ENCODE assay signal across 11 cellular contexts in the genomic region with DNA sequence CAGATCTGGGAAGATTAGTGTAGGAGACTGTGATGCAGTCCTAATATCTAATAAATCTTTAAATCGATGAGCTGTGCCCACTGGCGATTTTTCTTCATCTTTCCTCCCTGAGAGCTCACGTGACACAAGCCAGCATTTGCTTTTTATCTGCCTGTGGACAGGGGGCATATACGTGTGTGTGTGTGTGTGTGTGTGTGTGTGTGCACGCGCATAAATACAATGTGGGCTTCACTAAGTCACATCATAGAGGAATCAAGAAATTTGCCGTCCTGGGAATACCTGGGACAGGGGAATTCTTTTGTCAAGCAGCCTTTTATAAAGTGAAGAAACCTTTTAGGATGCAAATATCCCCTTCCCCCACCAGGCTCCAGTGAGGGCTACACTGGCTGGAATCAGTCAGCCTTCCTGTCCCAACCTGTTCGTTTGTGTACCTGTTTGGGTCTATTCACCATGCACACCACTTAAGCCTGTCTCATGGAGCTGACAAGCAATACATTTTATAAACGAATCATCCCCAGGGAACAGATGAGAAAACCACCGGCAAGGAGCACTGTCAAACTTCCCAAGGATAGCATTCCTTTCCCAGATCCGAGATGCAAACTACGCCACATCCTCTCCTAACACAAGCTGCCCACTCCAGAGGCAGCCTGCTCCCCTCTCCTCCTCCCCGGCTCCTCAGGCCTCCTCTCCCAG. TPM values are rescaled to one million over a fixed set of nuclear protein-coding genes. Genes with fewer than 3 reads are reported as not detected.
DNase-seq lines count a peak whose midpoint lies in the region; ATAC-seq and TF ChIP-seq lines count a peak whose summit lies in the region.
"Had no signal": no experiment of that assay in that cellular context is flagged by ENCODE, and none has a peak within 500 bp of the region (broad histone marks: within the 10 kb centered on the region; RNA-seq: fewer than 3 reads in every experiment).

No MANE protein-coding gene starts in this region.

- POLR2A ChIA-PET in activated CD4-positive, alpha-beta T cell treated with anti-CD3 and anti-CD28 coated beads for 36 hours (lab: Charles Lee), result interaction anchor here (0.5 kb wide), 1 partner anchor 11 kb away, joined by 3 read pairs; no protein-coding TSS in a partner anchor

- ATAC-seq in HG03097 (IDR thresholded peaks at IDR 0.05; ENCODE audit: low FRiP score, unreplicated experiment), result no peak
- ATAC-seq in activated CD4-positive, alpha-beta T cell treated with anti-CD3 and anti-CD28 coated beads for 36 hours, result no peak

- no peaks in the 10 kb centered on the region for H3K9me3 Mint-ChIP-seq in neural crest cell
- no peaks in the 10 kb centered on the region for H3K9me3 Mint-ChIP-seq in activated CD4-positive, alpha-beta T cell treated with anti-CD3 and anti-CD28 coated beads for 36 hours (ENCODE audit: low read depth)

- TF ChIP-seq CTCF in dorsolateral prefrontal cortex (IDR thresholded peaks at IDR 0.05 in 54 of 56, conservative IDR thresholded peaks at IDR 0.05 in 2 of 56; ENCODE audit: low read depth in 1 of 56, partially characterized antibody in 56 of 56) (no peak), neural crest cell (conservative IDR thresholded peaks at IDR 0.05) (no peak)

- CTCF ChIA-PET in activated CD4-positive, alpha-beta T cell treated with anti-CD3 and anti-CD28 coated beads for 36 hours (lab: Charles Lee), result interaction anchor here (0.9 to 1.5 kb wide), 3 partner anchors 11 to 389 kb away, joined by 3 to 4 read pairs (median 3); no protein-coding TSS in a partner anchor

- peak overlapping the region; percentile 82 for H3K4me3 Mint-ChIP-seq in neural crest cell
- no peak overlapping the region for H3K4me3 Mint-ChIP-seq in activated CD4-positive, alpha-beta T cell treated with anti-CD3 and anti-CD28 coated beads for 36 hours

- H3K27ac ChIP-seq in dorsolateral prefrontal cortex, result peak overlapping the region in 31 of 59 donors; percentile 11 to 79 (median 54)
- H3K27ac ChIP-seq in substantia nigra (ENCODE audit: low read depth, low read length, poor library complexity, severe bottlenecking), result no peak overlapping the region

- H3K27me3 Mint-ChIP-seq in neural crest cell (ENCODE audit: low read depth), result peaks cover 68% of the 10 kb centered on the region
- H3K27me3 Mint-ChIP-seq in activated CD4-positive, alpha-beta T cell treated with anti-CD3 and anti-CD28 coated beads for 36 hours, result peaks cover 57% of the 10 kb centered on the region

- peak overlapping the region in 57 of 59 donors; percentile 35 to 73 (median 58) for H3K4me3 ChIP-seq in dorsolateral prefrontal cortex

- no peaks in the 10 kb centered on the region for H3K36me3 Mint-ChIP-seq in neural crest cell (ENCODE audit: low read depth)
- no peaks in the 10 kb centered on the region for H3K36me3 Mint-ChIP-seq in activated CD4-positive, alpha-beta T cell treated with anti-CD3 and anti-CD28 coated beads for 36 hours (ENCODE audit: low read depth)

- in situ Hi-C loops in G401 (cut with HindIII; ENCODE audit: low sequenced_read_pairs), result no loop called here

- DNase-seq in G401 (ENCODE audit: low spot score), result peak; percentile 57
- peak; percentile 52 for DNase-seq in NCI-H2171 (lab: John Stamatoyannopoulos, UW)
- DNase-seq in dorsolateral prefrontal cortex, result peak in 1 of 10 donors; percentile 21
- DNase-seq in neural crest cell (ENCODE audit: low read depth, low spot score), result no peak
- no peak for DNase-seq in substantia nigra (lab: John Stamatoyannopoulos, UW)
- no peak for DNase-seq in NCI-H128 (lab: John Stamatoyannopoulos, UW; ENCODE audit: unreplicated experiment)
- DNase-seq in activated CD4-positive, alpha-beta T cell treated with anti-CD3 and anti-CD28 coated beads for 36 hours, result no peak
- DNase-seq: activated T-cell treated with anti-CD3 and anti-CD28 coated beads, Interleukin-2, amount 50 U/mL, for 48 hours; EL; T1000 had no signal

- H3K27me3 ChIP-seq in dorsolateral prefrontal cortex, result peaks cover 0 to 8% (median 0%) of the 10 kb centered on the region in 45 donors

- intact Hi-C loops in dorsolateral prefrontal cortex (cut with DNase I), result loop anchor here in 1 of 2 donors (10.0 kb wide), 1 partner anchor 203 kb away; a partner anchor contains a TSS
- intact Hi-C loops in activated CD4-positive, alpha-beta T cell treated with anti-CD3 and anti-CD28 coated beads for 36 hours (cut with DNase I, micrococcal nuclease), result no loop called here

- peaks cover 16% of the 10 kb centered on the region for H3K4me1 Mint-ChIP-seq in neural crest cell
- H3K4me1 Mint-ChIP-seq in activated CD4-positive, alpha-beta T cell treated with anti-CD3 and anti-CD28 coated beads for 36 hours, result peaks cover 13% of the 10 kb centered on the region

- H3K27ac Mint-ChIP-seq in neural crest cell (ENCODE audit: unreplicated experiment), result no peak overlapping the region
- H3K27ac Mint-ChIP-seq in activated CD4-positive, alpha-beta T cell treated with anti-CD3 and anti-CD28 coated beads for 36 hours, result no peak overlapping the region

RNA-seq across cellular contexts. Expression of a gene that starts 2.7 kb away (rescaled TPM):
- 3.2 and 6.5 TPM in 2 replicates for total RNA-seq in G401 (2014; rRNA removed; shearing (Covaris generic))
- total RNA-seq in dorsolateral prefrontal cortex (10 to 100 TPM in 119 of 120 experiments, 1 to 10 TPM in 1; 9.2 to 51.1 (median 29.8) TPM), neural crest cell (1.2 and 1.4 TPM in 2 replicates)
- total RNA-seq in activated CD4-positive, alpha-beta T cell treated with anti-CD3 and anti-CD28 coated beads for 36 hours, result under 1 TPM; 0.23 to 0.33 TPM

Comparison
In these comparisons a context has a peak if more than half of its experiments do, and no peak if none do; other contexts are left out.
1. DNase-seq: peak in G401 (single experiment) and NCI-H2171 (single experiment); none in neural crest cell (single experiment), substantia nigra (0 of 49), NCI-H128 (single experiment) and activated CD4-positive, alpha-beta T cell treated with anti-CD3 and anti-CD28 coated beads for 36 hours (single experiment).